ENCODE assay signal across 1 cellular context in the genomic region with DNA sequence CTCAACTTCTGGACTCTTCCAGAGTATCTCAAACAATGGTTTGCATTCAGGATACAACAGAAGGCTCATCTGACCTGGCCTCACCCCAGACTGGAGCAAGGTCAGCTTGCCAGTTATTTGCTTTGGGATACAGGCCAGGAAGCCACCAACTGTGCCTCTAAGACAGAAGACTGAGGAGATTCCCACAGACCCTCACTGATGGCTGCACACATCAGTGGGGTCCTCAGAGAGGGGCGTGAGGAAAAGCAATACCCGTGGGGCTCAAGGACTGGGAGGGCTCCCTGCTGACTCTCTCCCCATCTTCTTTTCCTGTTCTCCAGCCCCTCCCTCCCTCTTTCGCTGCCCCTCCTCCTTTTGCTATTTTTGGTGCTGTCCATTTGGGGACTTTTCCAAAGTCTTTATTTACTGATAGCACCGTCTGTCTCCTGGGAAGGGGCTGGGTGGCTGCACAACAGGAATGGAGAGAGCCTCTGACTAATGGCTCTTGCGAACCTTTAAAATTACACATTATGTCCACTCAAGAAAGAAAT.
A peak's percentile ranks its signal among the peaks of the same experiment; 100 is the strongest.
TF ChIP-seq lines count a peak whose summit lies in the region.

No MANE protein-coding gene starts in this region.

TF ChIP-seq in HepG2, 621 proteins besides CTCF, POLR2A, EP300 and RAD21 (continued from another document and continues in another):
- TF ChIP-seq, protein P1, sequence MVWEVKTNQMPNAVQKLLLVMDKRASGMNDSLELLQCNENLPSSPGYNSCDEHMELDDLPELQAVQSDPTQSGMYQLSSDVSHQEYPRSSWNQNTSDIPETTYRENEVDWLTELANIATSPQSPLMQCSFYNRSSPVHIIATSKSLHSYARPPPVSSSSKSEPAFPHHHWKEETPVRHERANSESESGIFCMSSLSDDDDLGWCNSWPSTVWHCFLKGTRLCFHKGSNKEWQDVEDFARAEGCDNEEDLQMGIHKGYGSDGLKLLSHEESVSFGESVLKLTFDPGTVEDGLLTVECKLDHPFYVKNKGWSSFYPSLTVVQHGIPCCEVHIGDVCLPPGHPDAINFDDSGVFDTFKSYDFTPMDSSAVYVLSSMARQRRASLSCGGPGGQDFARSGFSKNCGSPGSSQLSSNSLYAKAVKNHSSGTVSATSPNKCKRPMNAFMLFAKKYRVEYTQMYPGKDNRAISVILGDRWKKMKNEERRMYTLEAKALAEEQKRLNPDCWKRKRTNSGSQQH (CRISPR knock-in tag; IDR thresholded peaks at IDR 0.05; ENCODE audit: low read depth) = no peak
- TF ChIP-seq REXO4 (CRISPR knock-in tag; IDR thresholded peaks at IDR 0.05; ENCODE audit: borderline replicate concordance) = no peak
- TF ChIP-seq, protein P2, sequence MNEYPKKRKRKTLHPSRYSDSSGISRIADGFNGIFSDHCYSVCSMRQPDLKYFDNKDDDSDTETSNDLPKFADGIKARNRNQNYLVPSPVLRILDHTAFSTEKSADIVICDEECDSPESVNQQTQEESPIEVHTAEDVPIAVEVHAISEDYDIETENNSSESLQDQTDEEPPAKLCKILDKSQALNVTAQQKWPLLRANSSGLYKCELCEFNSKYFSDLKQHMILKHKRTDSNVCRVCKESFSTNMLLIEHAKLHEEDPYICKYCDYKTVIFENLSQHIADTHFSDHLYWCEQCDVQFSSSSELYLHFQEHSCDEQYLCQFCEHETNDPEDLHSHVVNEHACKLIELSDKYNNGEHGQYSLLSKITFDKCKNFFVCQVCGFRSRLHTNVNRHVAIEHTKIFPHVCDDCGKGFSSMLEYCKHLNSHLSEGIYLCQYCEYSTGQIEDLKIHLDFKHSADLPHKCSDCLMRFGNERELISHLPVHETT (CRISPR knock-in tag; conservative IDR thresholded peaks at IDR 0.05) = no peak
- TF ChIP-seq, protein P3, sequence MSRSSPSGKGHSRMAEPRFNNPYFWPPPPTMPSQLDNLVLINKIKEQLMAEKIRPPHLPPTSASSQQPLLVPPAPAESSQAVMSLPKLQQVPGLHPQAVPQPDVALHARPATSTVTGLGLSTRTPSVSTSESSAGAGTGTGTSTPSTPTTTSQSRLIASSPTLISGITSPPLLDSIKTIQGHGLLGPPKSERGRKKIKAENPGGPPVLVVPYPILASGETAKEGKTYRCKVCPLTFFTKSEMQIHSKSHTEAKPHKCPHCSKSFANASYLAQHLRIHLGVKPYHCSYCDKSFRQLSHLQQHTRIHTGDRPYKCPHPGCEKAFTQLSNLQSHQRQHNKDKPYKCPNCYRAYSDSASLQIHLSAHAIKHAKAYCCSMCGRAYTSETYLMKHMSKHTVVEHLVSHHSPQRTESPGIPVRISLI (CRISPR knock-in tag; IDR thresholded peaks at IDR 0.05; ENCODE audit: borderline replicate concordance) = 0 out of 2 replicates have a peak, but pooled peaks have one; percentile 6
- TF ChIP-seq ZMYM3 (CRISPR knock-in tag; IDR thresholded peaks at IDR 0.05) = no peak
- no peak for TF ChIP-seq ZNF317 (CRISPR knock-in tag; IDR thresholded peaks at IDR 0.05)
- no peak for TF ChIP-seq ZMAT3 (CRISPR knock-in tag; conservative IDR thresholded peaks at IDR 0.05)
- no peak for TF ChIP-seq JUN (CRISPR knock-in tag; IDR thresholded peaks at IDR 0.05)
- TF ChIP-seq TARDBP (CRISPR knock-in tag; IDR thresholded peaks at IDR 0.05) = 0 out of 2 replicates have a peak, but pooled peaks have one; percentile 15
- TF ChIP-seq MIER3 (CRISPR knock-in tag; IDR thresholded peaks at IDR 0.05; ENCODE audit: borderline replicate concordance) = no peak
- peak; percentile 70 for TF ChIP-seq HMG20A (CRISPR knock-in tag; IDR thresholded peaks at IDR 0.05; ENCODE audit: borderline replicate concordance)
- no peak for TF ChIP-seq RFX1 (IDR thresholded peaks at IDR 0.05)
- no peak for TF ChIP-seq ZBTB42 (CRISPR knock-in tag; IDR thresholded peaks at IDR 0.05)
- no peak for TF ChIP-seq ZNF180 (CRISPR knock-in tag; IDR thresholded peaks at IDR 0.05; ENCODE audit: borderline replicate concordance, low read depth)
- TF ChIP-seq PITX1 (CRISPR knock-in tag; IDR thresholded peaks at IDR 0.05) = peak; percentile 80
- TF ChIP-seq MAZ (IDR thresholded peaks at IDR 0.05; ENCODE audit: borderline replicate concordance, low read depth, low read length) = no peak; the same call in 1 of the 2 replicates
- no peak for TF ChIP-seq MAZ (CRISPR knock-in tag; IDR thresholded peaks at IDR 0.05; ENCODE audit: low read depth)
- TF ChIP-seq, protein P4, sequence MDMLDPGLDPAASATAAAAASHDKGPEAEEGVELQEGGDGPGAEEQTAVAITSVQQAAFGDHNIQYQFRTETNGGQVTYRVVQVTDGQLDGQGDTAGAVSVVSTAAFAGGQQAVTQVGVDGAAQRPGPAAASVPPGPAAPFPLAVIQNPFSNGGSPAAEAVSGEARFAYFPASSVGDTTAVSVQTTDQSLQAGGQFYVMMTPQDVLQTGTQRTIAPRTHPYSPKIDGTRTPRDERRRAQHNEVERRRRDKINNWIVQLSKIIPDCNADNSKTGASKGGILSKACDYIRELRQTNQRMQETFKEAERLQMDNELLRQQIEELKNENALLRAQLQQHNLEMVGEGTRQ (IDR thresholded peaks at IDR 0.05; ENCODE audit: low read depth, low read length) = no peak
- TF ChIP-seq, protein P4 (CRISPR knock-in tag; IDR thresholded peaks at IDR 0.05; ENCODE audit: borderline replicate concordance) = no peak
- peak; percentile 74 for TF ChIP-seq BCL6 (CRISPR knock-in tag; IDR thresholded peaks at IDR 0.05)
- TF ChIP-seq PPARG (CRISPR knock-in tag; conservative IDR thresholded peaks at IDR 0.05) = peak; percentile 51; the same call in 1 of the 2 replicates
- TF ChIP-seq, protein P5, sequence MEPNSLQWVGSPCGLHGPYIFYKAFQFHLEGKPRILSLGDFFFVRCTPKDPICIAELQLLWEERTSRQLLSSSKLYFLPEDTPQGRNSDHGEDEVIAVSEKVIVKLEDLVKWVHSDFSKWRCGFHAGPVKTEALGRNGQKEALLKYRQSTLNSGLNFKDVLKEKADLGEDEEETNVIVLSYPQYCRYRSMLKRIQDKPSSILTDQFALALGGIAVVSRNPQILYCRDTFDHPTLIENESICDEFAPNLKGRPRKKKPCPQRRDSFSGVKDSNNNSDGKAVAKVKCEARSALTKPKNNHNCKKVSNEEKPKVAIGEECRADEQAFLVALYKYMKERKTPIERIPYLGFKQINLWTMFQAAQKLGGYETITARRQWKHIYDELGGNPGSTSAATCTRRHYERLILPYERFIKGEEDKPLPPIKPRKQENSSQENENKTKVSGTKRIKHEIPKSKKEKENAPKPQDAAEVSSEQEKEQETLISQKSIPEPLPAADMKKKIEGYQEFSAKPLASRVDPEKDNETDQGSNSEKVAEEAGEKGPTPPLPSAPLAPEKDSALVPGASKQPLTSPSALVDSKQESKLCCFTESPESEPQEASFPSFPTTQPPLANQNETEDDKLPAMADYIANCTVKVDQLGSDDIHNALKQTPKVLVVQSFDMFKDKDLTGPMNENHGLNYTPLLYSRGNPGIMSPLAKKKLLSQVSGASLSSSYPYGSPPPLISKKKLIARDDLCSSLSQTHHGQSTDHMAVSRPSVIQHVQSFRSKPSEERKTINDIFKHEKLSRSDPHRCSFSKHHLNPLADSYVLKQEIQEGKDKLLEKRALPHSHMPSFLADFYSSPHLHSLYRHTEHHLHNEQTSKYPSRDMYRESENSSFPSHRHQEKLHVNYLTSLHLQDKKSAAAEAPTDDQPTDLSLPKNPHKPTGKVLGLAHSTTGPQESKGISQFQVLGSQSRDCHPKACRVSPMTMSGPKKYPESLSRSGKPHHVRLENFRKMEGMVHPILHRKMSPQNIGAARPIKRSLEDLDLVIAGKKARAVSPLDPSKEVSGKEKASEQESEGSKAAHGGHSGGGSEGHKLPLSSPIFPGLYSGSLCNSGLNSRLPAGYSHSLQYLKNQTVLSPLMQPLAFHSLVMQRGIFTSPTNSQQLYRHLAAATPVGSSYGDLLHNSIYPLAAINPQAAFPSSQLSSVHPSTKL (CRISPR knock-in tag; IDR thresholded peaks at IDR 0.05) = peak; percentile 84
- TF ChIP-seq EEA1 (CRISPR knock-in tag; IDR thresholded peaks at IDR 0.05; ENCODE audit: borderline replicate concordance) = no peak
- TF ChIP-seq, protein P6, sequence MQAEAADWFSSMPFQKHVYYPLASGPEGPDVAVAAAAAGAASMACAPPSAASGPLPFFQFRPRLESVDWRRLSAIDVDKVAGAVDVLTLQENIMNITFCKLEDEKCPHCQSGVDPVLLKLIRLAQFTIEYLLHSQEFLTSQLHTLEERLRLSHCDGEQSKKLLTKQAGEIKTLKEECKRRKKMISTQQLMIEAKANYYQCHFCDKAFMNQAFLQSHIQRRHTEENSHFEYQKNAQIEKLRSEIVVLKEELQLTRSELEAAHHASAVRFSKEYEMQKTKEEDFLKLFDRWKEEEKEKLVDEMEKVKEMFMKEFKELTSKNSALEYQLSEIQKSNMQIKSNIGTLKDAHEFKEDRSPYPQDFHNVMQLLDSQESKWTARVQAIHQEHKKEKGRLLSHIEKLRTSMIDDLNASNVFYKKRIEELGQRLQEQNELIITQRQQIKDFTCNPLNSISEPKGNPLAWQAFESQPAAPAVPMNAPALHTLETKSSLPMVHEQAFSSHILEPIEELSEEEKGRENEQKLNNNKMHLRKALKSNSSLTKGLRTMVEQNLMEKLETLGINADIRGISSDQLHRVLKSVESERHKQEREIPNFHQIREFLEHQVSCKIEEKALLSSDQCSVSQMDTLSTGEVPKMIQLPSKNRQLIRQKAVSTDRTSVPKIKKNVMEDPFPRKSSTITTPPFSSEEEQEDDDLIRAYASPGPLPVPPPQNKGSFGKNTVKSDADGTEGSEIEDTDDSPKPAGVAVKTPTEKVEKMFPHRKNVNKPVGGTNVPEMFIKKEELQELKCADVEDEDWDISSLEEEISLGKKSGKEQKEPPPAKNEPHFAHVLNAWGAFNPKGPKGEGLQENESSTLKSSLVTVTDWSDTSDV (CRISPR knock-in tag; IDR thresholded peaks at IDR 0.05) = no peak
- no peak for TF ChIP-seq HIVEP1 (CRISPR knock-in tag; IDR thresholded peaks at IDR 0.05)
- TF ChIP-seq ZBTB7B (CRISPR knock-in tag; IDR thresholded peaks at IDR 0.05) = peak; percentile 72; the same call in 1 of the 2 replicates
- TF ChIP-seq KDM2A (CRISPR knock-in tag; IDR thresholded peaks at IDR 0.05; ENCODE audit: borderline replicate concordance, low read depth) = no peak
- TF ChIP-seq ZNF264 (CRISPR knock-in tag; IDR thresholded peaks at IDR 0.05) = no peak
- no peak for TF ChIP-seq HNRNPK (IDR thresholded peaks at IDR 0.05; ENCODE audit: low read depth, low read length, poor library complexity, severe bottlenecking)
- TF ChIP-seq, protein P7, sequence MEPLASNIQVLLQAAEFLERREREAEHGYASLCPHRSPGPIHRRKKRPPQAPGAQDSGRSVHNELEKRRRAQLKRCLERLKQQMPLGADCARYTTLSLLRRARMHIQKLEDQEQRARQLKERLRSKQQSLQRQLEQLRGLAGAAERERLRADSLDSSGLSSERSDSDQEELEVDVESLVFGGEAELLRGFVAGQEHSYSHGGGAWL (CRISPR knock-in tag; IDR thresholded peaks at IDR 0.05) = no peak
- TF ChIP-seq, protein P8, sequence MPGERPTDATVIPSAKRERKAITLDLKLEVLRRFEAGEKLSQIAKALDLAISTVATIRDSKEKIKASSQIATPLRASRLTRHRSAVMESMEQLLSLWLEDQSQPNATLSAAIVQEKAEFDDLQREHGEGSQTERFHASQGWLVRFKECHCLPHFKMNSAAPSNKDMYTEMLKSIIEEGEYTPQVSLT (CRISPR knock-in tag; IDR thresholded peaks at IDR 0.05; ENCODE audit: borderline replicate concordance, low read depth) = no peak
- TF ChIP-seq ZNF451 (CRISPR knock-in tag; IDR thresholded peaks at IDR 0.05) = no peak
- TF ChIP-seq LCORL (IDR thresholded peaks at IDR 0.05) = 0 out of 2 replicates have a peak, but pooled peaks have one; percentile 14
- TF ChIP-seq LCORL (CRISPR knock-in tag; IDR thresholded peaks at IDR 0.05) = no peak
- TF ChIP-seq, protein P9, sequence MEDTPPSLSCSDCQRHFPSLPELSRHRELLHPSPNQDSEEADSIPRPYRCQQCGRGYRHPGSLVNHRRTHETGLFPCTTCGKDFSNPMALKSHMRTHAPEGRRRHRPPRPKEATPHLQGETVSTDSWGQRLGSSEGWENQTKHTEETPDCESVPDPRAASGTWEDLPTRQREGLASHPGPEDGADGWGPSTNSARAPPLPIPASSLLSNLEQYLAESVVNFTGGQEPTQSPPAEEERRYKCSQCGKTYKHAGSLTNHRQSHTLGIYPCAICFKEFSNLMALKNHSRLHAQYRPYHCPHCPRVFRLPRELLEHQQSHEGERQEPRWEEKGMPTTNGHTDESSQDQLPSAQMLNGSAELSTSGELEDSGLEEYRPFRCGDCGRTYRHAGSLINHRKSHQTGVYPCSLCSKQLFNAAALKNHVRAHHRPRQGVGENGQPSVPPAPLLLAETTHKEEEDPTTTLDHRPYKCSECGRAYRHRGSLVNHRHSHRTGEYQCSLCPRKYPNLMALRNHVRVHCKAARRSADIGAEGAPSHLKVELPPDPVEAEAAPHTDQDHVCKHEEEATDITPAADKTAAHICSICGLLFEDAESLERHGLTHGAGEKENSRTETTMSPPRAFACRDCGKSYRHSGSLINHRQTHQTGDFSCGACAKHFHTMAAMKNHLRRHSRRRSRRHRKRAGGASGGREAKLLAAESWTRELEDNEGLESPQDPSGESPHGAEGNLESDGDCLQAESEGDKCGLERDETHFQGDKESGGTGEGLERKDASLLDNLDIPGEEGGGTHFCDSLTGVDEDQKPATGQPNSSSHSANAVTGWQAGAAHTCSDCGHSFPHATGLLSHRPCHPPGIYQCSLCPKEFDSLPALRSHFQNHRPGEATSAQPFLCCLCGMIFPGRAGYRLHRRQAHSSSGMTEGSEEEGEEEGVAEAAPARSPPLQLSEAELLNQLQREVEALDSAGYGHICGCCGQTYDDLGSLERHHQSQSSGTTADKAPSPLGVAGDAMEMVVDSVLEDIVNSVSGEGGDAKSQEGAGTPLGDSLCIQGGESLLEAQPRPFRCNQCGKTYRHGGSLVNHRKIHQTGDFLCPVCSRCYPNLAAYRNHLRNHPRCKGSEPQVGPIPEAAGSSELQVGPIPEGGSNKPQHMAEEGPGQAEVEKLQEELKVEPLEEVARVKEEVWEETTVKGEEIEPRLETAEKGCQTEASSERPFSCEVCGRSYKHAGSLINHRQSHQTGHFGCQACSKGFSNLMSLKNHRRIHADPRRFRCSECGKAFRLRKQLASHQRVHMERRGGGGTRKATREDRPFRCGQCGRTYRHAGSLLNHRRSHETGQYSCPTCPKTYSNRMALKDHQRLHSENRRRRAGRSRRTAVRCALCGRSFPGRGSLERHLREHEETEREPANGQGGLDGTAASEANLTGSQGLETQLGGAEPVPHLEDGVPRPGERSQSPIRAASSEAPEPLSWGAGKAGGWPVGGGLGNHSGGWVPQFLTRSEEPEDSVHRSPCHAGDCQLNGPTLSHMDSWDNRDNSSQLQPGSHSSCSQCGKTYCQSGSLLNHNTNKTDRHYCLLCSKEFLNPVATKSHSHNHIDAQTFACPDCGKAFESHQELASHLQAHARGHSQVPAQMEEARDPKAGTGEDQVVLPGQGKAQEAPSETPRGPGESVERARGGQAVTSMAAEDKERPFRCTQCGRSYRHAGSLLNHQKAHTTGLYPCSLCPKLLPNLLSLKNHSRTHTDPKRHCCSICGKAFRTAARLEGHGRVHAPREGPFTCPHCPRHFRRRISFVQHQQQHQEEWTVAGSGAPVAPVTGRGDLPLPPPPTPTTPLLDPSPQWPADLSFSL (CRISPR knock-in tag; IDR thresholded peaks at IDR 0.05) = no peak
